31 cellular contexts compared by ENCODE assay signal in genomic region chr9:126694206-126695081, GRCh38.
DNase-seq lines count a peak whose midpoint lies in the region; ATAC-seq and TF ChIP-seq lines count a peak whose summit lies in the region.
"Had no signal": no experiment of that assay in that cellular context is flagged by ENCODE, and none has a peak within 500 bp of the region (broad histone marks: within the 10 kb centered on the region; RNA-seq: fewer than 3 reads in every experiment).

No MANE protein-coding gene starts in this region.

- H2BK12ac ChIP-seq in H9 (ENCODE audit: insufficient read length, low read depth, low read length): no peak overlapping the region

- peak; percentile 23 for DNase-seq in H9
- peak; percentile 6 for DNase-seq in WERI-Rb-1
- peak; percentile 79 for DNase-seq in epithelial cell of esophagus (ENCODE audit: low read depth)
- peak; percentile 72 for DNase-seq in posterior vena cava (ENCODE audit: low spot score)
- DNase-seq in NCI-H2107 (lab: John Stamatoyannopoulos, UW): no peak
- DNase-seq in GM13976 (ENCODE audit: low spot score): no peak
- DNase-seq: activated CD4-positive, alpha-beta T cell treated with anti-CD3 and anti-CD28 coated beads for 48 hours; activated CD8-positive, alpha-beta memory T cell treated with anti-CD3 and anti-CD28 coated beads for 24 hours; activated effector memory CD4-positive, alpha-beta T cell treated with Interleukin-2 at 50 U/mL for 16 hours; activated T-cell treated with anti-CD3 and anti-CD28 coated beads, Interleukin-2, amount 50 U/mL, for 1 hour; C1 segment of cervical spinal cord; effector CD8-positive, alpha-beta T cell; glutamatergic neuron; GM23248; HFFc6; KG1; MM.1S; naive thymus-derived CD4-positive, alpha-beta T cell; NCI-H1417; NCI-H2029 treated with DMSO at 0.1 percent for 48 hours; NCI-H2227 treated with DMSO at 0.1 percent for 48 hours; NCI-H526 treated with DMSO at 0.1 percent for 48 hours; PC-9; SHP77; stimulated activated naive CD4-positive, alpha-beta T cell had no signal

- no peaks in the 10 kb centered on the region for H3K36me3 ChIP-seq in WERI-Rb-1
- H3K36me3 ChIP-seq: breast epithelium, suprapubic skin had no signal

- H3K56ac ChIP-seq in H9 (ENCODE audit: insufficient read length, low read depth, low read length): no peak overlapping the region

- no peak overlapping the region for H3K4me2 ChIP-seq in H9 (ENCODE audit: insufficient read depth, insufficient read length, low read length)
- H3K4me2 ChIP-seq: PC-9 had no signal

- no peak overlapping the region; the same call in 1 of the 2 replicates for H2BK15ac ChIP-seq in H9 (ENCODE audit: low read depth, low read length)

- no peak overlapping the region for H3K9ac ChIP-seq in H9 (ENCODE audit: extremely low read depth, insufficient read length, low read length)
- H3K9ac ChIP-seq: GM23248 had no signal

- no peak overlapping the region for H3K18ac ChIP-seq in H9 (ENCODE audit: insufficient read length, low read depth, low read length)

- H2BK5ac ChIP-seq in H9 (ENCODE audit: insufficient read length, low read length): no peak overlapping the region

- H3K9me3 Mint-ChIP-seq in H9: no peaks in the 10 kb centered on the region
- H3K9me3 Mint-ChIP-seq: HFFc6; T-helper 2 cell treated with Interferon-gamma antibody and Interleukin-4, amounts not matched to agents 5 μg/mL and 100 μg/mL, for 36 hours had no signal

- intact Hi-C loops in posterior vena cava (cut with DNase I): no loop called here

- no peak overlapping the region for H3K4me3 ChIP-seq in WERI-Rb-1 (ENCODE audit: low read depth, low read length)
- no peak overlapping the region for H3K4me3 ChIP-seq in epithelial cell of esophagus (ENCODE audit: low read length)
- H3K4me3 ChIP-seq: breast epithelium, GM23248, PC-9, suprapubic skin had no signal

- H3K23me2 ChIP-seq in H9 (ENCODE audit: insufficient read length, low read depth, low read length, poor library complexity, severe bottlenecking): no peaks in the 10 kb centered on the region

- no peak overlapping the region for H3K23ac ChIP-seq in H9 (ENCODE audit: insufficient read length, low read depth, low read length)

- H4K91ac ChIP-seq in H9 (ENCODE audit: insufficient read length, low read depth, low read length): no peak overlapping the region

- TF ChIP-seq CTCF in H9 (conservative IDR thresholded peaks at IDR 0.05): no peak
- TF ChIP-seq CTCF in WERI-Rb-1 (IDR thresholded peaks at IDR 0.05; ENCODE audit: low read depth, low read length): no peak
- no peak for TF ChIP-seq CTCF in epithelial cell of esophagus (IDR thresholded peaks at IDR 0.05; ENCODE audit: insufficient read depth, low read depth, low read length, missing control alignments)
- TF ChIP-seq CTCF in GM13976 (IDR thresholded peaks at IDR 0.05; ENCODE audit: borderline replicate concordance, control extremely low read depth, extremely low read depth, insufficient read depth, missing control alignments): no peak

- H3K79me2 ChIP-seq in H9 (ENCODE audit: insufficient read depth, low read length): no peaks in the 10 kb centered on the region

- H4K8ac ChIP-seq in H9 (replicated peaks; ENCODE audit: insufficient read length, low read depth, low read length): no peak overlapping the region

- no peaks in the 10 kb centered on the region for H3K4me1 ChIP-seq in H9 (ENCODE audit: insufficient read depth, low read length)
- H3K4me1 ChIP-seq: breast epithelium, suprapubic skin had no signal

- peaks cover 9 to 21% of the 10 kb centered on the region in 2 experiments for H3K4me1 Mint-ChIP-seq in H9
- H3K4me1 Mint-ChIP-seq: naive thymus-derived CD4-positive, alpha-beta T cell had no signal

- in situ Hi-C loops in GM13976 (cut with MboI; ENCODE audit: low sequenced_read_pairs, unreplicated experiment): no loop called here

- H3K27ac ChIP-seq in H9 (ENCODE audit: insufficient read length, low read depth, low read length): no peak overlapping the region
- H3K27ac ChIP-seq in WERI-Rb-1: no peak overlapping the region
- H3K27ac ChIP-seq: breast epithelium, GM23248, PC-9, suprapubic skin had no signal

- no peak overlapping the region for H2AK5ac ChIP-seq in H9 (ENCODE audit: insufficient read length, low read length)

- ATAC-seq in GM21723 (IDR thresholded peaks at IDR 0.05; ENCODE audit: unreplicated experiment) (no peak), GM21619 (IDR thresholded peaks at IDR 0.05; ENCODE audit: unreplicated experiment) (no peak)
- ATAC-seq: naive thymus-derived CD4-positive, alpha-beta T cell had no signal

- no peaks in the 10 kb centered on the region for H3K79me1 ChIP-seq in H9 (ENCODE audit: insufficient read depth, low read depth, low read length, poor library complexity, severe bottlenecking)

- H3K9me3 ChIP-seq in H9 (ENCODE audit: control insufficient read depth, low read depth, low read length) (no peaks in the 10 kb centered on the region), WERI-Rb-1 (ENCODE audit: severe bottlenecking) (no peaks in the 10 kb centered on the region)
- H3K9me3 ChIP-seq: breast epithelium, suprapubic skin had no signal

- no peaks in the 10 kb centered on the region for H4K20me1 ChIP-seq in H9 (ENCODE audit: control insufficient read depth, insufficient read depth, insufficient read length)

- no peak overlapping the region for H2BK20ac ChIP-seq in H9 (ENCODE audit: low read depth, low read length, poor library complexity, severe bottlenecking)

- peak overlapping the region; percentile 53; the same call in 1 of the 2 replicates for H3K14ac ChIP-seq in H9 (ENCODE audit: insufficient read depth, low read length)

- no peak overlapping the region for H3T11ph ChIP-seq in H9 (ENCODE audit: low read length)

- H4K5ac ChIP-seq in H9 (ENCODE audit: insufficient read length, low read depth, low read length): no peak overlapping the region

- H3K27me3 Mint-ChIP-seq in H9 (ENCODE audit: low read depth): peaks cover 75% of the 10 kb centered on the region

- no peak overlapping the region; a peak in 1 of 7 replicates for H3K27ac Mint-ChIP-seq in H9
- H3K27ac Mint-ChIP-seq: activated naive CD8-positive, alpha-beta T cell; HFFc6; naive thymus-derived CD4-positive, alpha-beta T cell; T-helper 2 cell treated with Interferon-gamma antibody and Interleukin-4, amounts not matched to agents 5 μg/mL and 100 μg/mL, for 36 hours had no signal

- H3K4ac ChIP-seq in H9 (ENCODE audit: low read depth, low read length): no peak overlapping the region

- H3K4me3 Mint-ChIP-seq in H9: no peak overlapping the region
- H3K4me3 Mint-ChIP-seq: activated naive CD8-positive, alpha-beta T cell; HFFc6; naive thymus-derived CD4-positive, alpha-beta T cell; T-helper 2 cell treated with Interferon-gamma antibody and Interleukin-4, amounts not matched to agents 5 μg/mL and 100 μg/mL, for 36 hours had no signal

- no CpG with 5 or more reads among the region's 11 CpGs for WGBS in H9 (ENCODE audit: extremely low coverage, insufficient read length, low lambda C conversion rate)

- H3K27me3 ChIP-seq in H9 (ENCODE audit: insufficient read depth, low read length) (no peaks in the 10 kb centered on the region), WERI-Rb-1 (ENCODE audit: insufficient read depth, low read depth, severe bottlenecking) (no peaks in the 10 kb centered on the region)
- H3K27me3 ChIP-seq: breast epithelium had no signal

- no peak overlapping the region for H2BK120ac ChIP-seq in H9 (ENCODE audit: low read depth, low read length, poor library complexity, severe bottlenecking)

- H2AFZ ChIP-seq in H9 (ENCODE audit: low read length): no peak overlapping the region
- H2AFZ ChIP-seq: GM23248, PC-9 had no signal

- no peaks in the 10 kb centered on the region for H3K36me3 Mint-ChIP-seq in H9 (ENCODE audit: insufficient read depth in 1 of 3, low read depth in 3 of 3)
- H3K36me3 Mint-ChIP-seq: activated naive CD8-positive, alpha-beta T cell; naive thymus-derived CD4-positive, alpha-beta T cell had no signal

Comparison
In these comparisons a context has a peak if more than half of its experiments do, and no peak if none do; other contexts are left out.
1. DNase-seq: peak in H9 (single experiment), WERI-Rb-1 (single experiment), epithelial cell of esophagus (single experiment) and posterior vena cava (single experiment); none in NCI-H2107 (single experiment) and GM13976 (single experiment).